In the genomic region with DNA sequence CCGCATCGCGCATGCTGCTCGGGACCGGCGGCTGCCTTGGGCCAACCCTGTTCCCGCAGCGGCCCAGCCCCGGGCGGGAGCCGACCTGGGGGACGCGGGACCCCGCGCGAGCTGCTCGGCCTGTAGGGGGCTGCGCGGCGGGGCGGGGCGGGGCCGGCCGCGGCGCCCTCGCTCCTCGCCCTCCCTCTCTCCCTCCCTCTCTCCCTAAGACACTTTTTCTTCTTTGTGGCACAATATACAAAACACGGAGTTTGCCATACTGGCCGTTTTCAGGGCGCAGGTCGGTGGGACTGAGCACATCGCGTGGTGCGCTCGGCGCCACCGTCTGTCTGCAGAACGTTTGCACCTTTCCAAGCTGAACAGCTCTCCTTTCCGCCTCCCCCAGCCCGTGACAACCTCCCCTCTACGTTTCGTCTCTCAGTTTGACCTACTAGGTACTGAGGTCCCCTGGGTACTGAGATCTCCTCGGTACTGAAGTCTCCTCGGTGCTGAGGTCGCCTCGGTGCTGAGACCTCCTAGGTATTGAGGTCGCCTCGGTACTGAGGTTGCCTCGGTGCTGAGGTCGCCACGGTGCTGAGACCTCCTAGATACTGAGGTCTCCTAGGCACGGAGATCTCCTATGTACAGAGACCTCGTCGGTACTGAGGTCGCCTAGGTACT, we compare ENCODE assay signal across 1 cellular context.
TF ChIP-seq lines count a peak whose summit lies in the region.

No MANE protein-coding gene starts in this region.

TF ChIP-seq in SK-N-SH, 30 proteins besides CTCF, POLR2A, EP300 and RAD21 (continued from another document):
- TF ChIP-seq, protein P1, sequence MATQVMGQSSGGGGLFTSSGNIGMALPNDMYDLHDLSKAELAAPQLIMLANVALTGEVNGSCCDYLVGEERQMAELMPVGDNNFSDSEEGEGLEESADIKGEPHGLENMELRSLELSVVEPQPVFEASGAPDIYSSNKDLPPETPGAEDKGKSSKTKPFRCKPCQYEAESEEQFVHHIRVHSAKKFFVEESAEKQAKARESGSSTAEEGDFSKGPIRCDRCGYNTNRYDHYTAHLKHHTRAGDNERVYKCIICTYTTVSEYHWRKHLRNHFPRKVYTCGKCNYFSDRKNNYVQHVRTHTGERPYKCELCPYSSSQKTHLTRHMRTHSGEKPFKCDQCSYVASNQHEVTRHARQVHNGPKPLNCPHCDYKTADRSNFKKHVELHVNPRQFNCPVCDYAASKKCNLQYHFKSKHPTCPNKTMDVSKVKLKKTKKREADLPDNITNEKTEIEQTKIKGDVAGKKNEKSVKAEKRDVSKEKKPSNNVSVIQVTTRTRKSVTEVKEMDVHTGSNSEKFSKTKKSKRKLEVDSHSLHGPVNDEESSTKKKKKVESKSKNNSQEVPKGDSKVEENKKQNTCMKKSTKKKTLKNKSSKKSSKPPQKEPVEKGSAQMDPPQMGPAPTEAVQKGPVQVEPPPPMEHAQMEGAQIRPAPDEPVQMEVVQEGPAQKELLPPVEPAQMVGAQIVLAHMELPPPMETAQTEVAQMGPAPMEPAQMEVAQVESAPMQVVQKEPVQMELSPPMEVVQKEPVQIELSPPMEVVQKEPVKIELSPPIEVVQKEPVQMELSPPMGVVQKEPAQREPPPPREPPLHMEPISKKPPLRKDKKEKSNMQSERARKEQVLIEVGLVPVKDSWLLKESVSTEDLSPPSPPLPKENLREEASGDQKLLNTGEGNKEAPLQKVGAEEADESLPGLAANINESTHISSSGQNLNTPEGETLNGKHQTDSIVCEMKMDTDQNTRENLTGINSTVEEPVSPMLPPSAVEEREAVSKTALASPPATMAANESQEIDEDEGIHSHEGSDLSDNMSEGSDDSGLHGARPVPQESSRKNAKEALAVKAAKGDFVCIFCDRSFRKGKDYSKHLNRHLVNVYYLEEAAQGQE (IDR thresholded peaks at IDR 0.05; ENCODE audit: low read depth, low read length), result no peak
- TF ChIP-seq YY1 (IDR thresholded peaks at IDR 0.05; ENCODE audit: low read depth), result no peak
